ENCODE assay signal across 8 cellular contexts in the genomic region with DNA sequence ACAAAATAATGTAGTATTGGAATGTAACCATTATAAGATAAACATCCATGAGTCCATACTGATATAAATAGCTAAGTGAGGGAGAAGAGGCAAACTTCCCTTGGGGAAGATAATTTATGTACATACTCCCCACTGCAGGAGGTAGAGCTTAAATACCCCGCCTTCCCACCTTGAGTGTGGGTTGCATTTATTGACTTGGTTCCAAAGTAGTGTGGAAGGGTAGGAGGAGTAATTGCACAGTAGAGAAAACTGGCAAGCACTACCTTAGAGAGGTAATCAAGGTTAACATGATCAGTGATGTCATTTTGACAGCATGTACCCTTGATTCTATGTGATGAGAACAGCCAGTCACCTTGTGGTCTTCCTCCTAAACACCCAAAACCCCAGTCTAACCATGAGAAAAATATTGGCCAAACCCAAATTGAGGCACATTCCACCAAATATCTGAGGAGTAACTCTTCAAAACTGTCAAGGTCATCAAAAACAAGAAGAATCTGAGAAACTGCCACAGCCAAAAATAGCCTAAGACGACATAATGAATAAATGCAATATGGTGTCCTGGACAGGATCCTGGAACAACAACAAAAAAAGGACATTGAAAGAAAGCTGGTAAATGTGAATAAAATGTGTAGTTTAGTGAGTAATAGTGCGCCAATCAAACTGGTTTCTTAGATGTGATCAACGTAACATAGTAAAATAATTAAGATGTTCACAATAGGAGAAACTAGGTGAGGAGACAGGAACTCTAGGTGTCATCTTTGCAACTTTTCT. TPM values are rescaled to one million over a fixed set of nuclear protein-coding genes. Genes with fewer than 3 reads are reported as not detected.
A peak's percentile ranks its signal among the peaks of the same experiment; 100 is the strongest.
DNase-seq lines count a peak whose midpoint lies in the region; ATAC-seq and TF ChIP-seq lines count a peak whose summit lies in the region.

No MANE protein-coding gene starts in this region.

- peak overlapping the region; percentile 83 for H3K4me3 ChIP-seq in AG10803 (ENCODE audit: low read length)
- H3K4me3 ChIP-seq in HUES64 (ENCODE audit: low read length), result peak overlapping the region; percentile 81
- H3K4me3 ChIP-seq in naive thymus-derived CD4-positive, alpha-beta T cell (ENCODE audit: low read length), result peak overlapping the region; percentile 63

- peaks cover 31% of the 10 kb centered on the region for H3K4me1 Mint-ChIP-seq in central memory CD8-positive, alpha-beta T cell
- peaks cover 27 to 37% (median 33%) of the 10 kb centered on the region in 7 donors for H3K4me1 Mint-ChIP-seq in naive thymus-derived CD4-positive, alpha-beta T cell

- POLR2A ChIA-PET in naive thymus-derived CD4-positive, alpha-beta T cell (lab: Charles Lee), result interaction anchor here (0.7 to 1.9 kb wide), 6 partner anchors 14 to 571 kb away, joined by 3 to 9 read pairs (median 4); partner anchors contain the start of gene CMTM6

- H3K9me3 ChIP-seq in HUES64 (ENCODE audit: insufficient read depth, low read depth, low read length), result no peaks in the 10 kb centered on the region
- no peaks in the 10 kb centered on the region for H3K9me3 ChIP-seq in naive thymus-derived CD4-positive, alpha-beta T cell (ENCODE audit: control insufficient read depth in 2 of 3, low read length in 3 of 3)

- H3K27ac ChIP-seq in HUES64 (ENCODE audit: low read depth, low read length), result peak overlapping the region; percentile 48; the same call in 1 of the 2 replicates
- peak overlapping the region; percentile 86 for H3K27ac ChIP-seq in naive thymus-derived CD4-positive, alpha-beta T cell (ENCODE audit: low read depth, low read length)

- no peaks in the 10 kb centered on the region for H3K9me3 Mint-ChIP-seq in central memory CD8-positive, alpha-beta T cell
- H3K9me3 Mint-ChIP-seq in naive thymus-derived CD4-positive, alpha-beta T cell, result no peaks in the 10 kb centered on the region

- peak overlapping the region; percentile 91 for H3K27ac Mint-ChIP-seq in central memory CD8-positive, alpha-beta T cell (ENCODE audit: low read depth)
- peak overlapping the region; percentile 91 to 97 (median 96) for H3K27ac Mint-ChIP-seq in naive thymus-derived CD4-positive, alpha-beta T cell

- intact Hi-C loops in naive thymus-derived CD4-positive, alpha-beta T cell (cut with micrococcal nuclease), result loop anchor here (2.0 to 10.0 kb wide), 5 partner anchors 289 to 1151 kb away; partner anchors contain the start of genes CMTM7 (in 1 of the 2), GLB1 (in 1 of the 2), PDCD6IP (in 1 of the 2) and STT3B (in 1 of the 2)

- peaks cover 18% of the 10 kb centered on the region for H3K4me1 ChIP-seq in HUES64 (ENCODE audit: insufficient read depth, low read length)
- H3K4me1 ChIP-seq in naive thymus-derived CD4-positive, alpha-beta T cell (ENCODE audit: control insufficient read depth in 2 of 2, insufficient read depth in 2 of 2, low read length in 2 of 2), result peaks cover 17 to 21% of the 10 kb centered on the region in 2 donors

- CTCF ChIA-PET in naive thymus-derived CD4-positive, alpha-beta T cell (lab: Charles Lee), result interaction anchor here (0.6 to 1.1 kb wide), 3 partner anchors 115 to 267 kb away, joined by 3 to 6 read pairs (median 4); no protein-coding TSS in a partner anchor

- ATAC-seq in central memory CD8-positive, alpha-beta T cell (replicated peaks; ENCODE audit: extremely low read depth, poor library complexity, severe bottlenecking), result peak; percentile 0
- no peak for ATAC-seq in naive thymus-derived CD4-positive, alpha-beta T cell

- H3K27me3 Mint-ChIP-seq in central memory CD8-positive, alpha-beta T cell, result no peaks in the 10 kb centered on the region
- H3K27me3 Mint-ChIP-seq in naive thymus-derived CD4-positive, alpha-beta T cell, result peaks cover 0 to 11% (median 0%) of the 10 kb centered on the region in 5 donors

- DNase-seq in AG10803 (ENCODE audit: low read depth) (no peak), middle frontal gyrus (ENCODE audit: extremely low spot score, low spot score) (no peak), hypothalamus (lab: John Stamatoyannopoulos, UW) (no peak), RKO (ENCODE audit: low spot score) (no peak), nucleus accumbens (lab: John Stamatoyannopoulos, UW) (no peak)
- DNase-seq in central memory CD8-positive, alpha-beta T cell (ENCODE audit: low spot score in 2 of 2), result no peak
- peak in 2 of 9 donors; percentile 3 to 29 for DNase-seq in naive thymus-derived CD4-positive, alpha-beta T cell

- H3K9ac ChIP-seq in HUES64 (ENCODE audit: low read depth, low read length), result peak overlapping the region; percentile 55; the same call in 1 of the 2 replicates

- 80% methylated on average over 4 of the region's 4 CpGs for WGBS in HUES64

- H3K36me3 ChIP-seq in HUES64 (ENCODE audit: insufficient read depth, low read length), result peaks cover 6% of the 10 kb centered on the region
- peaks cover 0 to 4% (median 0%) of the 10 kb centered on the region in 3 experiments for H3K36me3 ChIP-seq in naive thymus-derived CD4-positive, alpha-beta T cell (ENCODE audit: control insufficient read depth in 2 of 3, insufficient read depth in 3 of 3, low read length in 3 of 3)

- peak overlapping the region; percentile 88 for H3K4me3 Mint-ChIP-seq in central memory CD8-positive, alpha-beta T cell
- H3K4me3 Mint-ChIP-seq in naive thymus-derived CD4-positive, alpha-beta T cell, result peak overlapping the region; percentile 82 to 94 (median 92)

- no peaks in the 10 kb centered on the region for H3K27me3 ChIP-seq in HUES64 (ENCODE audit: insufficient read depth, low read length)
- no peaks in the 10 kb centered on the region for H3K27me3 ChIP-seq in naive thymus-derived CD4-positive, alpha-beta T cell (ENCODE audit: control insufficient read depth in 2 of 2, insufficient read depth in 2 of 2, low read length in 2 of 2)

- H3K36me3 Mint-ChIP-seq in central memory CD8-positive, alpha-beta T cell (ENCODE audit: insufficient read depth), result peaks cover 18% of the 10 kb centered on the region
- H3K36me3 Mint-ChIP-seq in naive thymus-derived CD4-positive, alpha-beta T cell, result peaks cover 4 to 8% (median 6%) of the 10 kb centered on the region in 5 donors

- no peak for TF ChIP-seq CTCF in AG10803 (conservative IDR thresholded peaks at IDR 0.05; ENCODE audit: low read length)

RNA-seq across cellular contexts. Expression of gene CNOT10, which starts 0.8 kb away (rescaled TPM):
- 32.2 TPM for polyA plus RNA-seq in HUES64 (2013, experiment 1 of 2)
- 30.8 TPM for polyA plus RNA-seq in HUES64 (2013, experiment 2 of 2)
- total RNA-seq in naive thymus-derived CD4-positive, alpha-beta T cell, result 10 to 100 TPM; 37.9 to 69.4 (median 46.9) TPM
- polyA plus RNA-seq in naive thymus-derived CD4-positive, alpha-beta T cell, result 10 to 100 TPM; 31.4 to 46.5 TPM
